1 cellular context compared by ENCODE assay signal in the genomic region with DNA sequence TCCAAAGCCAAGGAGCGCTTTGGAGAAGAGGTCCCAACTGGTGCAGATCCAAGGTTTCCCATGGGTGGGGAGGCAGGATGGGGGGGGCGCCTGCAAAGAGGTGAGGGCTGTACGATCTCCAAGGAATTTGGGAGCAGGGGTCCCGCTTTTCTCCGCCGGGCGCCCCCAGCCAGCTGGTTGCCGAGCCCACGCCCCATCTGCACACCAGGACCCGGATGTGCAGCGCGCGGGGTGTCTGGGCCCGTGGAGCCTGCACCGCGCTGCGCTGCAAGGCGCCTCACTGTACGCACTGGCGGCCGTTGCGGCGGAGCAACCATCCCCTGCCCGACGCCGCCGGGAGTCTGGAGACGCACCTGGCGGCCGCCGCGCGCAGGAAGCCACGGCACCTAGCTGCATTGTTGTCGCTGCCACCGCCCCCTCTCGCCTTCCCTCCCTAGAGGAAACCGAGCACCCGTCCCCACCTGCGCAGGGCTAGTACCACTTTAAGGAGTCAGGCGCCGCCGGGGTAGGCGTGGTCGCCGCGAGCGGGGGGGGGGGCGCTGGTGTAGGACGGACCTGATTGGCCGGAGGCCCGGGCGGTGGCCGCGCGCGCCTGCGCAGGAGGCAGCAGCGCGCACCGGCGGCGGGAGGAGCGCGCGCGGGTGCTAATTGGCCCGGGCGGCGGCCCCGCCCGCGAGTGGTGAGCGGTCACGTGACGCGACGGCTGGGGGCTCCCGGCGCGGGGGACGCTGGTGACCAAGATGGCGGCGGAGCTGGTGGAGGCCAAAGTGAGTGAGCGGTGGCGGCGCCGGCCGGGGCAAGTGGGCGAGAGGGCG.
TF ChIP-seq lines count a peak whose summit lies in the region.

Gene PIAS4 (plus strand): TSS at position 716 of the 815 bp plus-strand sequence. CDS start 25 bp downstream, at position 741.

TF ChIP-seq in K562, 482 proteins besides CTCF, POLR2A, EP300 and RAD21 (continued from another document and continues in another):
- peak; percentile 86 for TF ChIP-seq GMEB1 (CRISPR knock-in tag; IDR thresholded peaks at IDR 0.05)
- TF ChIP-seq NR4A1 (CRISPR knock-in tag; IDR thresholded peaks at IDR 0.05): 0 out of 2 replicates have a peak, but pooled peaks have one; percentile 47
- 0 out of 2 replicates have a peak, but pooled peaks have one; percentile 30 for TF ChIP-seq NR4A1 (tag; IDR thresholded peaks at IDR 0.05)
- peak; percentile 60; the same call in 1 of the 2 replicates for TF ChIP-seq ATF6 (CRISPR knock-in tag; IDR thresholded peaks at IDR 0.05)
- TF ChIP-seq, protein P1, sequence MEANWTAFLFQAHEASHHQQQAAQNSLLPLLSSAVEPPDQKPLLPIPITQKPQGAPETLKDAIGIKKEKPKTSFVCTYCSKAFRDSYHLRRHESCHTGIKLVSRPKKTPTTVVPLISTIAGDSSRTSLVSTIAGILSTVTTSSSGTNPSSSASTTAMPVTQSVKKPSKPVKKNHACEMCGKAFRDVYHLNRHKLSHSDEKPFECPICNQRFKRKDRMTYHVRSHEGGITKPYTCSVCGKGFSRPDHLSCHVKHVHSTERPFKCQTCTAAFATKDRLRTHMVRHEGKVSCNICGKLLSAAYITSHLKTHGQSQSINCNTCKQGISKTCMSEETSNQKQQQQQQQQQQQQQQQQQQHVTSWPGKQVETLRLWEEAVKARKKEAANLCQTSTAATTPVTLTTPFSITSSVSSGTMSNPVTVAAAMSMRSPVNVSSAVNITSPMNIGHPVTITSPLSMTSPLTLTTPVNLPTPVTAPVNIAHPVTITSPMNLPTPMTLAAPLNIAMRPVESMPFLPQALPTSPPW (CRISPR knock-in tag; IDR thresholded peaks at IDR 0.05): peak; percentile 100
- no peak for TF ChIP-seq TEAD2 (tag; IDR thresholded peaks at IDR 0.05)
- TF ChIP-seq TEAD1 (CRISPR knock-in tag; IDR thresholded peaks at IDR 0.05): 0 out of 4 replicates have a peak, but pooled peaks of 1 of the 2 experiments have one; percentile 9
- TF ChIP-seq TBP (optimal IDR thresholded peaks at IDR 0.05; ENCODE audit: low read depth, low read length): peak; percentile 74
- TF ChIP-seq, protein P2, sequence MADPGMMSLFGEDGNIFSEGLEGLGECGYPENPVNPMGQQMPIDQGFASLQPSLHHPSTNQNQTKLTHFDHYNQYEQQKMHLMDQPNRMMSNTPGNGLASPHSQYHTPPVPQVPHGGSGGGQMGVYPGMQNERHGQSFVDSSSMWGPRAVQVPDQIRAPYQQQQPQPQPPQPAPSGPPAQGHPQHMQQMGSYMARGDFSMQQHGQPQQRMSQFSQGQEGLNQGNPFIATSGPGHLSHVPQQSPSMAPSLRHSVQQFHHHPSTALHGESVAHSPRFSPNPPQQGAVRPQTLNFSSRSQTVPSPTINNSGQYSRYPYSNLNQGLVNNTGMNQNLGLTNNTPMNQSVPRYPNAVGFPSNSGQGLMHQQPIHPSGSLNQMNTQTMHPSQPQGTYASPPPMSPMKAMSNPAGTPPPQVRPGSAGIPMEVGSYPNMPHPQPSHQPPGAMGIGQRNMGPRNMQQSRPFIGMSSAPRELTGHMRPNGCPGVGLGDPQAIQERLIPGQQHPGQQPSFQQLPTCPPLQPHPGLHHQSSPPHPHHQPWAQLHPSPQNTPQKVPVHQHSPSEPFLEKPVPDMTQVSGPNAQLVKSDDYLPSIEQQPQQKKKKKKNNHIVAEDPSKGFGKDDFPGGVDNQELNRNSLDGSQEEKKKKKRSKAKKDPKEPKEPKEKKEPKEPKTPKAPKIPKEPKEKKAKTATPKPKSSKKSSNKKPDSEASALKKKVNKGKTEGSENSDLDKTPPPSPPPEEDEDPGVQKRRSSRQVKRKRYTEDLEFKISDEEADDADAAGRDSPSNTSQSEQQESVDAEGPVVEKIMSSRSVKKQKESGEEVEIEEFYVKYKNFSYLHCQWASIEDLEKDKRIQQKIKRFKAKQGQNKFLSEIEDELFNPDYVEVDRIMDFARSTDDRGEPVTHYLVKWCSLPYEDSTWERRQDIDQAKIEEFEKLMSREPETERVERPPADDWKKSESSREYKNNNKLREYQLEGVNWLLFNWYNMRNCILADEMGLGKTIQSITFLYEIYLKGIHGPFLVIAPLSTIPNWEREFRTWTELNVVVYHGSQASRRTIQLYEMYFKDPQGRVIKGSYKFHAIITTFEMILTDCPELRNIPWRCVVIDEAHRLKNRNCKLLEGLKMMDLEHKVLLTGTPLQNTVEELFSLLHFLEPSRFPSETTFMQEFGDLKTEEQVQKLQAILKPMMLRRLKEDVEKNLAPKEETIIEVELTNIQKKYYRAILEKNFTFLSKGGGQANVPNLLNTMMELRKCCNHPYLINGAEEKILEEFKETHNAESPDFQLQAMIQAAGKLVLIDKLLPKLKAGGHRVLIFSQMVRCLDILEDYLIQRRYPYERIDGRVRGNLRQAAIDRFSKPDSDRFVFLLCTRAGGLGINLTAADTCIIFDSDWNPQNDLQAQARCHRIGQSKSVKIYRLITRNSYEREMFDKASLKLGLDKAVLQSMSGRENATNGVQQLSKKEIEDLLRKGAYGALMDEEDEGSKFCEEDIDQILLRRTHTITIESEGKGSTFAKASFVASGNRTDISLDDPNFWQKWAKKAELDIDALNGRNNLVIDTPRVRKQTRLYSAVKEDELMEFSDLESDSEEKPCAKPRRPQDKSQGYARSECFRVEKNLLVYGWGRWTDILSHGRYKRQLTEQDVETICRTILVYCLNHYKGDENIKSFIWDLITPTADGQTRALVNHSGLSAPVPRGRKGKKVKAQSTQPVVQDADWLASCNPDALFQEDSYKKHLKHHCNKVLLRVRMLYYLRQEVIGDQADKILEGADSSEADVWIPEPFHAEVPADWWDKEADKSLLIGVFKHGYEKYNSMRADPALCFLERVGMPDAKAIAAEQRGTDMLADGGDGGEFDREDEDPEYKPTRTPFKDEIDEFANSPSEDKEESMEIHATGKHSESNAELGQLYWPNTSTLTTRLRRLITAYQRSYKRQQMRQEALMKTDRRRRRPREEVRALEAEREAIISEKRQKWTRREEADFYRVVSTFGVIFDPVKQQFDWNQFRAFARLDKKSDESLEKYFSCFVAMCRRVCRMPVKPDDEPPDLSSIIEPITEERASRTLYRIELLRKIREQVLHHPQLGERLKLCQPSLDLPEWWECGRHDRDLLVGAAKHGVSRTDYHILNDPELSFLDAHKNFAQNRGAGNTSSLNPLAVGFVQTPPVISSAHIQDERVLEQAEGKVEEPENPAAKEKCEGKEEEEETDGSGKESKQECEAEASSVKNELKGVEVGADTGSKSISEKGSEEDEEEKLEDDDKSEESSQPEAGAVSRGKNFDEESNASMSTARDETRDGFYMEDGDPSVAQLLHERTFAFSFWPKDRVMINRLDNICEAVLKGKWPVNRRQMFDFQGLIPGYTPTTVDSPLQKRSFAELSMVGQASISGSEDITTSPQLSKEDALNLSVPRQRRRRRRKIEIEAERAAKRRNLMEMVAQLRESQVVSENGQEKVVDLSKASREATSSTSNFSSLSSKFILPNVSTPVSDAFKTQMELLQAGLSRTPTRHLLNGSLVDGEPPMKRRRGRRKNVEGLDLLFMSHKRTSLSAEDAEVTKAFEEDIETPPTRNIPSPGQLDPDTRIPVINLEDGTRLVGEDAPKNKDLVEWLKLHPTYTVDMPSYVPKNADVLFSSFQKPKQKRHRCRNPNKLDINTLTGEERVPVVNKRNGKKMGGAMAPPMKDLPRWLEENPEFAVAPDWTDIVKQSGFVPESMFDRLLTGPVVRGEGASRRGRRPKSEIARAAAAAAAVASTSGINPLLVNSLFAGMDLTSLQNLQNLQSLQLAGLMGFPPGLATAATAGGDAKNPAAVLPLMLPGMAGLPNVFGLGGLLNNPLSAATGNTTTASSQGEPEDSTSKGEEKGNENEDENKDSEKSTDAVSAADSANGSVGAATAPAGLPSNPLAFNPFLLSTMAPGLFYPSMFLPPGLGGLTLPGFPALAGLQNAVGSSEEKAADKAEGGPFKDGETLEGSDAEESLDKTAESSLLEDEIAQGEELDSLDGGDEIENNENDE (IDR thresholded peaks at IDR 0.05; ENCODE audit: low read depth, low read length): no peak
- peak; percentile 89 for TF ChIP-seq POLR2G (IDR thresholded peaks at IDR 0.05; ENCODE audit: low read depth, low read length)
- peak; percentile 52 for TF ChIP-seq CHD1 (IDR thresholded peaks at IDR 0.05; ENCODE audit: low read length)
- TF ChIP-seq, protein P3, sequence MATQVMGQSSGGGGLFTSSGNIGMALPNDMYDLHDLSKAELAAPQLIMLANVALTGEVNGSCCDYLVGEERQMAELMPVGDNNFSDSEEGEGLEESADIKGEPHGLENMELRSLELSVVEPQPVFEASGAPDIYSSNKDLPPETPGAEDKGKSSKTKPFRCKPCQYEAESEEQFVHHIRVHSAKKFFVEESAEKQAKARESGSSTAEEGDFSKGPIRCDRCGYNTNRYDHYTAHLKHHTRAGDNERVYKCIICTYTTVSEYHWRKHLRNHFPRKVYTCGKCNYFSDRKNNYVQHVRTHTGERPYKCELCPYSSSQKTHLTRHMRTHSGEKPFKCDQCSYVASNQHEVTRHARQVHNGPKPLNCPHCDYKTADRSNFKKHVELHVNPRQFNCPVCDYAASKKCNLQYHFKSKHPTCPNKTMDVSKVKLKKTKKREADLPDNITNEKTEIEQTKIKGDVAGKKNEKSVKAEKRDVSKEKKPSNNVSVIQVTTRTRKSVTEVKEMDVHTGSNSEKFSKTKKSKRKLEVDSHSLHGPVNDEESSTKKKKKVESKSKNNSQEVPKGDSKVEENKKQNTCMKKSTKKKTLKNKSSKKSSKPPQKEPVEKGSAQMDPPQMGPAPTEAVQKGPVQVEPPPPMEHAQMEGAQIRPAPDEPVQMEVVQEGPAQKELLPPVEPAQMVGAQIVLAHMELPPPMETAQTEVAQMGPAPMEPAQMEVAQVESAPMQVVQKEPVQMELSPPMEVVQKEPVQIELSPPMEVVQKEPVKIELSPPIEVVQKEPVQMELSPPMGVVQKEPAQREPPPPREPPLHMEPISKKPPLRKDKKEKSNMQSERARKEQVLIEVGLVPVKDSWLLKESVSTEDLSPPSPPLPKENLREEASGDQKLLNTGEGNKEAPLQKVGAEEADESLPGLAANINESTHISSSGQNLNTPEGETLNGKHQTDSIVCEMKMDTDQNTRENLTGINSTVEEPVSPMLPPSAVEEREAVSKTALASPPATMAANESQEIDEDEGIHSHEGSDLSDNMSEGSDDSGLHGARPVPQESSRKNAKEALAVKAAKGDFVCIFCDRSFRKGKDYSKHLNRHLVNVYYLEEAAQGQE (CRISPR knock-in tag; IDR thresholded peaks at IDR 0.05; ENCODE audit: low read depth): peak; percentile 64; the same call in 1 of the 2 replicates
- peak; percentile 81 for TF ChIP-seq L3MBTL2 (IDR thresholded peaks at IDR 0.05)
- TF ChIP-seq POLR2AphosphoS5 (IDR thresholded peaks at IDR 0.05; ENCODE audit: control insufficient read depth, insufficient read depth, low read depth, low read length): 0 out of 2 replicates have a peak, but pooled peaks have one; percentile 12
- TF ChIP-seq BHLHE40 (IDR thresholded peaks at IDR 0.05; ENCODE audit: low read length): peak; percentile 96
- TF ChIP-seq ESRRA (IDR thresholded peaks at IDR 0.05; ENCODE audit: borderline replicate concordance, low read depth): peak; percentile 42; the same call in 1 of the 2 replicates
- TF ChIP-seq MAZ (CRISPR knock-in tag; conservative IDR thresholded peaks at IDR 0.05 in 1 of 2, IDR thresholded peaks at IDR 0.05 in 1 of 2): peak; percentile 92 to 99
- peak; percentile 94 for TF ChIP-seq USF2 (CRISPR knock-in tag; IDR thresholded peaks at IDR 0.05)
- peak; percentile 82 for TF ChIP-seq MITF (IDR thresholded peaks at IDR 0.05)
- no peak for TF ChIP-seq MTA1 (IDR thresholded peaks at IDR 0.05; ENCODE audit: borderline replicate concordance)
- TF ChIP-seq EGR1 (conservative IDR thresholded peaks at IDR 0.05): peak; percentile 53; the same call in 1 of the 2 replicates
- peak; percentile 85 for TF ChIP-seq RB1 (IDR thresholded peaks at IDR 0.05; ENCODE audit: low read depth)
- peak; percentile 85 for TF ChIP-seq THAP7 (CRISPR knock-in tag; IDR thresholded peaks at IDR 0.05)
